In the genomic region with DNA sequence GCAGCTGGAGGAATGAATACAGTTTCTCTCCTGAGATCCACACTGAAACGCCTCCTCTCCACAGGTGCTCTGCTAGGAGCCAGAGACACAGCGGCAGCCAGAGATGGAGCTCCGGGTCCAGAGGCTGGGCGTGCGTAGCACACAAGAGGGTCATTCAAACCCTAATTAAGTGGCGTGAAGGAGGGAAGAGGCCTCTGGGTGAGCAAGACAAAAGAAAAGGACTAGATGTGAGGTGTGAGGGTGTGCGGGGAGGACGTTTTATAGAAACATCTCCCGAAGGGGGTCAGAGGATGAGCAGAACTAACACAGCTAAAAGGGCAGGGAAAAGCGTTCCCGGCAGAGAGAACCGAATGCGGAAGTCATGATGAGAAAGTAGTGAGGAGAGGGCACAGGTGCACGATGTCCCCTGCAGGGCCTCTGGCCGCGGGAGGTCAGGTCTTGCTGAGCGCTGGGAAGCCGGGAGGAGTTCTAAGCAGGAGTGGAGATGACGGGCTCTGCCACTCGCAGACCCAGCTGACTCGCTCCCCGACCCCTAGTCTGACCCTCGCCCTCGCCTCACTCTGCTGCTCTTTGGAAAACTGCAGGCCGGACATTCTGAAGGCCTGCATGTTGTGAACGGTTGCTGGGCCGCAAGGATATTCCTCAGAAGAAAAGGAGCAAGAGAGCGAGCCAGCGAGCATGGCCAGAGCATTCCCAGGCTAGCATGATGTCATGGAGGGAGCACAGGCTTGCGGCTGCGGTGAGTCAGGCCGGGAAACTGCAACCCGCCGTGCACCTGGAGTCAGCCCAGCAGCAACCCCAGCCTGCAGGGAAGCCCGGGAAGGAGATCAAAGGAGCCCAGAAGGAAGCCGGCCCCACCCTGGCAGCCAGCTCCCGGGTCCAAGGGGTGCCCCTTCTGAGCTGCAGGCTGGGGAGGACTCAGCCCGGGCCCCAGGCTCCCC, we compare ENCODE assay signal across 9 cellular contexts. TPM values are rescaled to one million over a fixed set of nuclear protein-coding genes. Genes with fewer than 3 reads are reported as not detected.
A peak's percentile ranks its signal among the peaks of the same experiment; 100 is the strongest.
DNase-seq lines count a peak whose midpoint lies in the region; ATAC-seq, FAIRE-seq and TF ChIP-seq lines count a peak whose summit lies in the region.
"Had no signal": no experiment of that assay in that cellular context is flagged by ENCODE, and none has a peak within 500 bp of the region (broad histone marks: within the 10 kb centered on the region; RNA-seq: fewer than 3 reads in every experiment).

No MANE protein-coding gene starts in this region.

- DNase-seq in HFFc6 (peak; percentile 84), astrocyte (ENCODE audit: low read depth) (peak; percentile 94), hepatocyte (ENCODE audit: low spot score) (peak; percentile 90), stromal cell of bone marrow (ENCODE audit: low read depth) (peak; percentile 41)
- DNase-seq in activated naive CD4-positive, alpha-beta T cell treated with anti-CD3 and anti-CD28 coated beads, Interleukin-2, amount 10 ng/mL, durations not matched to agents 7 days and 5 days = no peak
- DNase-seq in stimulated activated CD4-positive, alpha-beta T cell treated with anti-CD3 and anti-CD28 coated beads, Interleukin-12 subunit alpha, Interleukin-12 subunit beta, amount 100 ng/mL, for 4 hours = no peak

- H3K4me2 ChIP-seq in astrocyte (ENCODE audit: low read length) = peak overlapping the region; percentile 64
- peak overlapping the region; percentile 45 for H3K4me2 ChIP-seq in hepatocyte

- H3K4me1 ChIP-seq in astrocyte (ENCODE audit: insufficient read depth, low read length) (peaks cover 14% of the 10 kb centered on the region), hepatocyte (ENCODE audit: insufficient read depth) (peaks cover 27% of the 10 kb centered on the region)
- H3K4me1 ChIP-seq: HAP-1 had no signal

- no peak for ATAC-seq in GM18519 (IDR thresholded peaks at IDR 0.05; ENCODE audit: low FRiP score, unreplicated experiment)
- no peak for ATAC-seq in HG03571 (IDR thresholded peaks at IDR 0.05; ENCODE audit: unreplicated experiment)

- no peaks in the 10 kb centered on the region for H3K27me3 ChIP-seq in astrocyte (ENCODE audit: insufficient read depth, low read length)
- H3K27me3 ChIP-seq in hepatocyte = no peaks in the 10 kb centered on the region

- H3K9me2 ChIP-seq in hepatocyte (replicated peaks; ENCODE audit: insufficient read depth) = no peaks in the 10 kb centered on the region

- peak overlapping the region; percentile 55 for H3K27ac Mint-ChIP-seq in HFFc6
- H3K27ac Mint-ChIP-seq in astrocyte (ENCODE audit: unreplicated experiment) = peak overlapping the region; percentile 97
- no peak overlapping the region for H3K27ac Mint-ChIP-seq in activated naive CD4-positive, alpha-beta T cell treated with anti-CD3 and anti-CD28 coated beads, Interleukin-2, amount 10 ng/mL, durations not matched to agents 7 days and 5 days

- TF ChIP-seq CTCF in HFFc6 (IDR thresholded peaks at IDR 0.05) = no peak
- no peak for TF ChIP-seq CTCF in astrocyte (IDR thresholded peaks at IDR 0.05; ENCODE audit: insufficient read depth, low read depth, low read length)
- TF ChIP-seq CTCF in hepatocyte (IDR thresholded peaks at IDR 0.05; ENCODE audit: poor library complexity) = no peak

- no peaks in the 10 kb centered on the region for H4K20me1 ChIP-seq in astrocyte (ENCODE audit: insufficient read depth, low read length)
- H4K20me1 ChIP-seq in hepatocyte (ENCODE audit: insufficient read depth, poor library complexity, severe bottlenecking) = no peaks in the 10 kb centered on the region

- WGBS in hepatocyte (ENCODE audit: low lambda C conversion rate, missing lambda C conversion rate) = 59% methylated on average over 38 of the region's 38 CpGs

- peak overlapping the region; percentile 0 for H3K4me3 ChIP-seq in astrocyte (ENCODE audit: insufficient read depth, low read depth, low read length)
- no peak overlapping the region for H3K4me3 ChIP-seq in hepatocyte
- H3K4me3 ChIP-seq: HAP-1 had no signal

- H3K79me2 ChIP-seq in astrocyte (ENCODE audit: insufficient read depth, low read length) (no peaks in the 10 kb centered on the region), hepatocyte (no peaks in the 10 kb centered on the region)

- peaks cover under 1% of the 10 kb centered on the region for H3K9me3 ChIP-seq in astrocyte (ENCODE audit: insufficient read depth, low read depth, low read length)
- no peaks in the 10 kb centered on the region for H3K9me3 ChIP-seq in hepatocyte (ENCODE audit: low read depth)
- H3K9me3 ChIP-seq: HAP-1 had no signal

- CTCF ChIA-PET in activated naive CD4-positive, alpha-beta T cell treated with anti-CD3 and anti-CD28 coated beads, Interleukin-2, amount 10 ng/mL, durations not matched to agents 7 days and 5 days (lab: Charles Lee) = no interaction called here

- H3K27ac ChIP-seq in astrocyte (ENCODE audit: low read depth, low read length) (peak overlapping the region; percentile 56), hepatocyte (peak overlapping the region; percentile 20)

- no peaks in the 10 kb centered on the region for H3K36me3 ChIP-seq in astrocyte (ENCODE audit: insufficient read depth, low read length)
- H3K36me3 ChIP-seq in hepatocyte (replicated peaks; ENCODE audit: insufficient read depth, low read depth) = no peaks in the 10 kb centered on the region
- H3K36me3 ChIP-seq: HAP-1 had no signal

- FAIRE-seq in astrocyte (lab: Jason Lieb, UNC) = peak; percentile 80

- H3K4me3 Mint-ChIP-seq in HFFc6 = no peak overlapping the region
- peak overlapping the region; percentile 4 for H3K4me3 Mint-ChIP-seq in astrocyte (ENCODE audit: unreplicated experiment)
- no peak overlapping the region for H3K4me3 Mint-ChIP-seq in activated naive CD4-positive, alpha-beta T cell treated with anti-CD3 and anti-CD28 coated beads, Interleukin-2, amount 10 ng/mL, durations not matched to agents 7 days and 5 days

- H2AFZ ChIP-seq in astrocyte (ENCODE audit: low read depth, low read length) = peak overlapping the region; percentile 43
- H2AFZ ChIP-seq in hepatocyte = no peak overlapping the region

- peaks cover 3% of the 10 kb centered on the region for H3K36me3 Mint-ChIP-seq in HFFc6 (ENCODE audit: low read depth)
- H3K36me3 Mint-ChIP-seq in astrocyte (ENCODE audit: low read depth, unreplicated experiment) = no peaks in the 10 kb centered on the region
- H3K36me3 Mint-ChIP-seq in activated naive CD4-positive, alpha-beta T cell treated with anti-CD3 and anti-CD28 coated beads, Interleukin-2, amount 10 ng/mL, durations not matched to agents 7 days and 5 days = no peaks in the 10 kb centered on the region

- peak overlapping the region; percentile 61 for H3K9ac ChIP-seq in astrocyte (ENCODE audit: low read length)

- H3K4me1 Mint-ChIP-seq in HFFc6 (ENCODE audit: low read depth) (peaks cover 15% of the 10 kb centered on the region), astrocyte (ENCODE audit: low read depth, unreplicated experiment) (peaks cover 24% of the 10 kb centered on the region)
- H3K4me1 Mint-ChIP-seq in activated naive CD4-positive, alpha-beta T cell treated with anti-CD3 and anti-CD28 coated beads, Interleukin-2, amount 10 ng/mL, durations not matched to agents 7 days and 5 days = no peaks in the 10 kb centered on the region

- H3K27me3 Mint-ChIP-seq in HFFc6 (ENCODE audit: insufficient read depth) (peaks cover 19% of the 10 kb centered on the region), astrocyte (ENCODE audit: low read depth, unreplicated experiment) (peaks cover under 1% of the 10 kb centered on the region)
- H3K27me3 Mint-ChIP-seq in activated naive CD4-positive, alpha-beta T cell treated with anti-CD3 and anti-CD28 coated beads, Interleukin-2, amount 10 ng/mL, durations not matched to agents 7 days and 5 days = peaks cover 45% of the 10 kb centered on the region

- peaks cover 4% of the 10 kb centered on the region for H3K9me3 Mint-ChIP-seq in HFFc6
- peaks cover 2% of the 10 kb centered on the region for H3K9me3 Mint-ChIP-seq in astrocyte (ENCODE audit: unreplicated experiment)
- H3K9me3 Mint-ChIP-seq in activated naive CD4-positive, alpha-beta T cell treated with anti-CD3 and anti-CD28 coated beads, Interleukin-2, amount 10 ng/mL, durations not matched to agents 7 days and 5 days = no peaks in the 10 kb centered on the region

RNA-seq across cellular contexts. Expression of a gene that starts 54.2 kb away (rescaled TPM):
- total RNA-seq in HFFc6 (2021; fragmentation: NEBNext Ultra II Directional; extraction: Animal tissue kit (Norgen Biotek cat#: 25700)) = not detected
- 12.3 and 15.3 TPM in 2 replicates for total RNA-seq in astrocyte
- 12.8 and 14.8 TPM in 2 replicates for total RNA-seq in hepatocyte
- polyA plus RNA-seq in hepatocyte = 9.1 and 11.4 TPM in 2 replicates

Comparison
In these comparisons a context has a peak if more than half of its experiments do, and no peak if none do; other contexts are left out.
1. DNase-seq: peak in HFFc6 (single experiment), astrocyte (single experiment), hepatocyte (single experiment) and stromal cell of bone marrow (single experiment); none in activated naive CD4-positive, alpha-beta T cell treated with anti-CD3 and anti-CD28 coated beads, Interleukin-2, amount 10 ng/mL, durations not matched to agents 7 days and 5 days (single experiment) and stimulated activated CD4-positive, alpha-beta T cell treated with anti-CD3 and anti-CD28 coated beads, Interleukin-12 subunit alpha, Interleukin-12 subunit beta, amount 100 ng/mL, for 4 hours (single experiment).
2. RNA of a gene that starts 54.2 kb away (total RNA-seq): 12.3 to 15.3 TPM in astrocyte and 12.8 to 14.8 TPM in hepatocyte; not detected in HFFc6; every median in the first group is over 10 times any median in the second.